Comparison of ENCODE assay signal across 27 cellular contexts in the genomic region with DNA sequence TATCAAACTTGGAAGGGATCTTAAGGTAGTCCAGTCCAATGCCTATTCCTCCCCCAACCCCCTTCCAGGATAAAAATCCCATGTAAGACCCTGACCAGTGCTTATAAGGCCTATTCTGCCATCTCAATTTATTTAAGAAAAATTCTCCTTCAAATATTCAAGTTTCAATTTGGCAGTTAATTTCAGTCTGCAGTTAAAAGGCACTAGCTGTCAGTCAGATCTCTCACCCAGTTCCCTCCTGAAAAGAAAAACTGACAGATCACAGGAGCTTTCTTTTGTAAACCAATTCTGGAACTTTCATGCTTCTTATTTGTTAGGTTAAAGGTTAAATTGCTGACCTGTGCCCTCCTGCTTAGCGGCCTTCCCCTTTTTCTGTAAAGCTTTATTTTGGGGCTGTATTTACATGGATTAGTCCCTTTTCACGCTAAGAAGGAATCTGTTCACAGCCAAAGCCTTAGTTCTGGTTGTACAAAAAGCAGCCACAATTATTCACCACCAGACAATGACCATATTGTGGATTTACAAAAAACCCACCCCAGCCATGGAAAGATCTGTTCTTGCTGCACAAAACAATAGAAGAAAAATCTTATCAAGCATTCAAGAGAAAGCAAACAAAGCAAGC.
A peak's percentile ranks its signal among the peaks of the same experiment; 100 is the strongest.
DNase-seq lines count a peak whose midpoint lies in the region; ATAC-seq, FAIRE-seq and TF ChIP-seq lines count a peak whose summit lies in the region.
"Had no signal": no experiment of that assay in that cellular context is flagged by ENCODE, and none has a peak within 500 bp of the region (broad histone marks: within the 10 kb centered on the region; RNA-seq: fewer than 3 reads in every experiment).

No MANE protein-coding gene starts in this region.

- no peak for TF ChIP-seq CTCF in astrocyte (IDR thresholded peaks at IDR 0.05; ENCODE audit: insufficient read depth, low read depth, low read length)
- TF ChIP-seq CTCF in neutrophil (IDR thresholded peaks at IDR 0.05): no peak

- H3K36me3 ChIP-seq in astrocyte (ENCODE audit: insufficient read depth, low read length): no peaks in the 10 kb centered on the region
- no peaks in the 10 kb centered on the region for H3K36me3 ChIP-seq in iPS-20b (ENCODE audit: insufficient read depth, low read depth, low read length)
- no peaks in the 10 kb centered on the region for H3K36me3 ChIP-seq in neutrophil
- H3K36me3 ChIP-seq: lower lobe of right lung, ovary had no signal

- no peaks in the 10 kb centered on the region for H3K27me3 ChIP-seq in astrocyte (ENCODE audit: insufficient read depth, low read length)
- H3K27me3 ChIP-seq in iPS-20b (ENCODE audit: insufficient read depth, low read length): peaks cover 90% of the 10 kb centered on the region
- no peaks in the 10 kb centered on the region for H3K27me3 ChIP-seq in neutrophil
- H3K27me3 ChIP-seq: BLaER1, ovary had no signal

- H3K27me3 Mint-ChIP-seq in astrocyte (ENCODE audit: low read depth, unreplicated experiment): no peaks in the 10 kb centered on the region
- H3K27me3 Mint-ChIP-seq in natural killer cell treated with Interleukin-12 subunit alpha and Interleukin-12 subunit beta and Interleukin-15 and Interleukin-18, amount 100 ng/mL, for 72 hours: no peaks in the 10 kb centered on the region
- H3K27me3 Mint-ChIP-seq: T-cell had no signal

- H3K4me3 Mint-ChIP-seq in astrocyte (ENCODE audit: unreplicated experiment): peak overlapping the region; percentile 14
- no peak overlapping the region for H3K4me3 Mint-ChIP-seq in natural killer cell treated with Interleukin-12 subunit alpha and Interleukin-12 subunit beta and Interleukin-15 and Interleukin-18, amount 100 ng/mL, for 72 hours
- H3K4me3 Mint-ChIP-seq: activated naive CD4-positive, alpha-beta T cell treated with anti-CD3 and anti-CD28 coated beads for 36 hours; T-cell had no signal

- H3K4me3 ChIP-seq in astrocyte (ENCODE audit: insufficient read depth, low read depth, low read length) (no peak overlapping the region), iPS-20b (ENCODE audit: low read length) (peak overlapping the region; percentile 23; the same call in 1 of the 2 replicates), neutrophil (ENCODE audit: low read depth in 1 of 2, low read length in 1 of 2) (no peak overlapping the region)
- H3K4me3 ChIP-seq: BLaER1, lower lobe of right lung, ovary had no signal

- H3K4me1 Mint-ChIP-seq in astrocyte (ENCODE audit: low read depth, unreplicated experiment): peaks cover 36% of the 10 kb centered on the region
- peaks cover 9 to 12% of the 10 kb centered on the region in 2 donors for H3K4me1 Mint-ChIP-seq in natural killer cell treated with Interleukin-12 subunit alpha and Interleukin-12 subunit beta and Interleukin-15 and Interleukin-18, amount 100 ng/mL, for 72 hours (ENCODE audit: low read depth in 2 of 2)

- FAIRE-seq in H54 (lab: Jason Lieb, UNC) (peak; percentile 50), astrocyte (lab: Jason Lieb, UNC) (no peak)
- FAIRE-seq: frontal cortex, islet of Langerhans had no signal

- no peak for TF ChIP-seq POLR2A in H54 (IDR thresholded peaks at IDR 0.05; ENCODE audit: low read depth, low read length)

- H3K9me3 ChIP-seq in astrocyte (ENCODE audit: insufficient read depth, low read depth, low read length) (no peaks in the 10 kb centered on the region), iPS-20b (ENCODE audit: insufficient read depth, low read depth, low read length) (no peaks in the 10 kb centered on the region), neutrophil (no peaks in the 10 kb centered on the region)
- H3K9me3 ChIP-seq: lower lobe of right lung, ovary had no signal

- no peak for ATAC-seq in natural killer cell treated with Interleukin-12 subunit alpha and Interleukin-12 subunit beta and Interleukin-15 and Interleukin-18, amount 100 ng/mL, for 72 hours
- ATAC-seq in HG02759 (IDR thresholded peaks at IDR 0.05; ENCODE audit: unreplicated experiment): no peak
- ATAC-seq in GM21447 (IDR thresholded peaks at IDR 0.05; ENCODE audit: unreplicated experiment): no peak
- ATAC-seq: esophagus mucosa, HCT116, lower lobe of right lung, PC-3, T-cell had no signal

- H3K9me3 Mint-ChIP-seq in astrocyte (ENCODE audit: unreplicated experiment): no peaks in the 10 kb centered on the region
- peaks cover 3% of the 10 kb centered on the region for H3K9me3 Mint-ChIP-seq in natural killer cell treated with Interleukin-12 subunit alpha and Interleukin-12 subunit beta and Interleukin-15 and Interleukin-18, amount 100 ng/mL, for 72 hours
- H3K9me3 Mint-ChIP-seq: activated naive CD4-positive, alpha-beta T cell treated with anti-CD3 and anti-CD28 coated beads for 36 hours; T-cell had no signal

- no peak for DNase-seq in H54 (ENCODE audit: insufficient read length, low spot score)
- DNase-seq in astrocyte (ENCODE audit: low read depth): no peak
- DNase-seq in natural killer cell treated with Interleukin-12 subunit alpha and Interleukin-12 subunit beta and Interleukin-15 and Interleukin-18, amount 100 ng/mL, for 72 hours (ENCODE audit: low spot score): no peak
- no peak for DNase-seq in activated CD4-positive, alpha-beta T cell treated with anti-CD3 and anti-CD28 coated beads, Interleukin-2, amount 50 U/mL, for 1 hour
- DNase-seq: activated naive CD4-positive, alpha-beta T cell treated with anti-CD3 and anti-CD28 coated beads for 36 hours; activated T-cell treated with anti-CD3 and anti-CD28 coated beads, Interleukin-2, amount 50 U/mL, for 48 hours; amniotic stem cell; central memory CD4-positive, alpha-beta T cell; effector memory CD4-positive, alpha-beta T cell; Kasumi-1; lower lobe of right lung; NCI-H1092; NCI-H2029; ovary; PC-3; SHP77; stimulated activated CD4-positive, alpha-beta T cell treated with anti-CD3 and anti-CD28 coated beads, Interleukin-15, amount 100 ng/mL, for 24 hours; T-cell had no signal

- no peaks in the 10 kb centered on the region for H4K20me1 ChIP-seq in astrocyte (ENCODE audit: insufficient read depth, low read length)
- H4K20me1 ChIP-seq: BLaER1 had no signal

- H3K27ac Mint-ChIP-seq in astrocyte (ENCODE audit: unreplicated experiment): no peak overlapping the region
- no peak overlapping the region for H3K27ac Mint-ChIP-seq in natural killer cell treated with Interleukin-12 subunit alpha and Interleukin-12 subunit beta and Interleukin-15 and Interleukin-18, amount 100 ng/mL, for 72 hours
- H3K27ac Mint-ChIP-seq: activated naive CD4-positive, alpha-beta T cell treated with anti-CD3 and anti-CD28 coated beads for 36 hours; T-cell had no signal

- no peak overlapping the region for H3K27ac ChIP-seq in astrocyte (ENCODE audit: low read depth, low read length)
- no peak overlapping the region for H3K27ac ChIP-seq in iPS-20b (ENCODE audit: low read length)
- peak overlapping the region; percentile 15 for H3K27ac ChIP-seq in neutrophil
- H3K27ac ChIP-seq: BLaER1, lower lobe of right lung, ovary had no signal

- no peak overlapping the region for H2AFZ ChIP-seq in astrocyte (ENCODE audit: low read depth, low read length)

- H3K4me2 ChIP-seq in astrocyte (ENCODE audit: low read length): no peak overlapping the region
- H3K4me2 ChIP-seq: BLaER1 had no signal

- H3K4me1 ChIP-seq in astrocyte (ENCODE audit: insufficient read depth, low read length): no peaks in the 10 kb centered on the region
- peaks cover 64% of the 10 kb centered on the region for H3K4me1 ChIP-seq in iPS-20b (ENCODE audit: insufficient read depth, low read length)
- H3K4me1 ChIP-seq in neutrophil (ENCODE audit: control insufficient read depth in 1 of 2, insufficient read depth in 1 of 2, low read depth in 1 of 2, low read length in 1 of 2): peaks cover 57 to 58% of the 10 kb centered on the region in 2 experiments

- H3K79me2 ChIP-seq in astrocyte (ENCODE audit: insufficient read depth, low read length): no peaks in the 10 kb centered on the region

- H3K36me3 Mint-ChIP-seq in astrocyte (ENCODE audit: low read depth, unreplicated experiment): peaks cover 6% of the 10 kb centered on the region
- peaks cover 3% of the 10 kb centered on the region for H3K36me3 Mint-ChIP-seq in natural killer cell treated with Interleukin-12 subunit alpha and Interleukin-12 subunit beta and Interleukin-15 and Interleukin-18, amount 100 ng/mL, for 72 hours

- no peak overlapping the region for H3K9ac ChIP-seq in astrocyte (ENCODE audit: low read length)
- no peak overlapping the region for H3K9ac ChIP-seq in iPS-20b (ENCODE audit: low read depth, low read length)
- H3K9ac ChIP-seq: BLaER1 had no signal
